In the genomic region with DNA sequence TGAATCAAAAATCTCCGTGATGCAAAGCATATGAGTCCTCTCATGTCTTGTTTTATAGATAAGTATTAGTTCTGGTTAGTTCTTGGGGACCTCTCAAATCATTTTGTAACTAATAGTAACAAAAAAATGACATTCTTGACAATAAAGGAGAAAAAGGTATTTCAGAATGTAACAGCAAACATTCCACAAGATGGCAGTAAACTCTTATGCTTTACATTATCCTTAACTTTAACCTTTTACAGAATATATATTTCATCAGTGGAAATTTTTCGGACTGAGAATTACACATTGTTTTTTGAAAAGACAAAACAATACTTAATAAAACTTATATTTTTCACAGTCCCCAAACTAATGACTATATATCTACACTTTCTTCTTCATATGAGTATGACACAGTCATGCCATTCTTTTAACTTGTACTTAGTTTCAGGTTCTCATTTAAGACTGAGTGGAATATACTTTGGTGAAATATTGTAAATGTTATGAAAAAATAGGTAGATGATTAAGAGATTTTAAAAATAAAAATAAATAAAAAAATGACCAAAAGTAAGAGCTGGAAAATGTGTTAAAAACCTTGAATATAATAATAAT, we compare ENCODE assay signal across 8 cellular contexts.
A peak's percentile ranks its signal among the peaks of the same experiment; 100 is the strongest.
DNase-seq lines count a peak whose midpoint lies in the region; ATAC-seq and TF ChIP-seq lines count a peak whose summit lies in the region.

No MANE protein-coding gene starts in this region.

- H3K27ac ChIP-seq in HEK293 (ENCODE audit: extremely low read depth, low read depth, low read length) = no peak overlapping the region

- no peaks in the 10 kb centered on the region for H3K4me1 ChIP-seq in HEK293 (ENCODE audit: control insufficient read depth, insufficient read depth, low read length)

- H3K4me3 ChIP-seq in AG10803 (ENCODE audit: low read length) (no peak overlapping the region), HEK293 (ENCODE audit: low read depth, low read length) (no peak overlapping the region), fibroblast of villous mesenchyme (ENCODE audit: low read depth, low read length) (no peak overlapping the region)

- peak; percentile 40 for TF ChIP-seq CTCF in AG10803 (conservative IDR thresholded peaks at IDR 0.05; ENCODE audit: low read length)
- peak; percentile 26; the same call in 1 of the 2 replicates for TF ChIP-seq CTCF in HEK293 (tag by site-specific recombination; IDR thresholded peaks at IDR 0.05)
- TF ChIP-seq CTCF in fibroblast of villous mesenchyme (IDR thresholded peaks at IDR 0.05; ENCODE audit: insufficient read depth, low read depth, low read length) = peak; percentile 39

- POLR2A ChIA-PET in HEK293 (lab: Yijun Ruan, JAX) = no interaction called here

- ATAC-seq in HG02571 (IDR thresholded peaks at IDR 0.05; ENCODE audit: unreplicated experiment) (no peak), GM18909 (IDR thresholded peaks at IDR 0.05; ENCODE audit: poor library complexity, unreplicated experiment) (no peak)

- no peaks in the 10 kb centered on the region for H3K36me3 ChIP-seq in HEK293 (ENCODE audit: control insufficient read depth in 2 of 2, insufficient read depth in 1 of 2, low read length in 2 of 2)

- CTCF ChIA-PET in HEK293 (lab: Yijun Ruan, JAX) = interaction anchor here (0.6 to 3.4 kb wide), 7 partner anchors 15 to 1026 kb away, joined by 3 to 52 read pairs (median 4); no protein-coding TSS in a partner anchor

- no peaks in the 10 kb centered on the region for H3K9me3 ChIP-seq in HEK293 (ENCODE audit: control insufficient read depth, insufficient read depth, low read depth, low read length)

- DNase-seq in AG10803 (ENCODE audit: low read depth) (peak; percentile 15), RPMI8226 (peak; percentile 10), fibroblast of villous mesenchyme (ENCODE audit: low read depth) (peak; percentile 17), AG08396 (ENCODE audit: low spot score) (no peak)
- no peak for DNase-seq in activated naive CD4-positive, alpha-beta T cell (lab: John Stamatoyannopoulos, UW)

TF ChIP-seq in HEK293, 187 proteins besides CTCF, POLR2A, EP300 and RAD21:
- TF ChIP-seq ZNF624 (tag by site-specific recombination; IDR thresholded peaks at IDR 0.05) = no peak
- TF ChIP-seq ZNF654 (tag by site-specific recombination; IDR thresholded peaks at IDR 0.05; ENCODE audit: low read depth) = peak; percentile 67

Comparison
In these comparisons a context has a peak if more than half of its experiments do, and no peak if none do; other contexts are left out.
1. DNase-seq: peak in AG10803 (single experiment), RPMI8226 (single experiment) and fibroblast of villous mesenchyme (single experiment); none in AG08396 (single experiment) and activated naive CD4-positive, alpha-beta T cell (0 of 4).
2. Peak in every context shown above with its lines, with median percentiles within 50 percentile points of each other: CTCF ChIP-seq.